29 cellular contexts compared by ENCODE assay signal in the genomic region with DNA sequence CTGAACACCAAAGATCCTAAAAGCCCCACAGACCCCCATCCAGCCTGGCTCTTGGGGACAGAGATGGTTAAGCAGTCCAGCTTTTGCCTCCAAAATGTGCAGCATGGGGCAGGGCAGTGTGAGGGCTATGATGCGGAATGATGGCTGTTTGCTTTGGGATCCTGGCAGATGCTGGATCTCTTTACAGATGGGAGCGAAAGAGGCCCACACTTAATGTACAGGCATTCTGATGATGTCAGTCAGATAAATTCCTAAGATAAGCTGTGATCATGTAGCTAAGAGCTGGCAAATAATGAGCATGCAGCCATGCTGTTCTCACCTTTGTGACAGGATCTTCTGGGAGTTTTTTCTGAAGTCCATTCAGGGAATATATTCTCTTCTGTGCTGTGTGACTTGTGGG. TPM values are rescaled to one million over a fixed set of nuclear protein-coding genes. Genes with fewer than 3 reads are reported as not detected.
DNase-seq lines count a peak whose midpoint lies in the region; ATAC-seq, FAIRE-seq and TF ChIP-seq lines count a peak whose summit lies in the region.
"Had no signal": no experiment of that assay in that cellular context is flagged by ENCODE, and none has a peak within 500 bp of the region (broad histone marks: within the 10 kb centered on the region; RNA-seq: fewer than 3 reads in every experiment).

No MANE protein-coding gene starts in this region.

- H3K14ac ChIP-seq in trophoblast cell (ENCODE audit: low read length), result no peak overlapping the region

- no peak for TF ChIP-seq RAD21 in SK-N-SH (IDR thresholded peaks at IDR 0.05; ENCODE audit: low read length)

- no peaks in the 10 kb centered on the region for H4K20me1 ChIP-seq in SK-N-SH (ENCODE audit: insufficient read depth)

- H3K79me1 ChIP-seq in trophoblast cell (ENCODE audit: low read length), result no peaks in the 10 kb centered on the region

- no peak overlapping the region for H2BK5ac ChIP-seq in trophoblast cell (ENCODE audit: low read depth, low read length, poor library complexity)

- no peaks in the 10 kb centered on the region for H3K79me2 ChIP-seq in SK-N-SH (ENCODE audit: insufficient read depth)
- no peaks in the 10 kb centered on the region for H3K79me2 ChIP-seq in trophoblast cell (ENCODE audit: control insufficient read depth, insufficient read depth, low read length, poor library complexity)

- no peak overlapping the region for H2BK120ac ChIP-seq in trophoblast cell (ENCODE audit: insufficient read depth, low read length, poor library complexity)

- no peak for FAIRE-seq in frontal cortex (lab: Jason Lieb, UNC)
- FAIRE-seq: GM18507 had no signal

- no peak overlapping the region for H3K18ac ChIP-seq in trophoblast cell (ENCODE audit: low read length)

- no peak overlapping the region for H4K12ac ChIP-seq in trophoblast cell (ENCODE audit: low read depth, low read length)

- H3K4ac ChIP-seq in trophoblast cell (ENCODE audit: low read depth, low read length), result no peak overlapping the region

- peaks cover 29 to 83% of the 10 kb centered on the region in 2 experiments for H3K36me3 ChIP-seq in SK-N-SH (replicated peaks in 1 of 2; ENCODE audit: control insufficient read depth in 1 of 2, insufficient read depth in 2 of 2, low read length in 1 of 2)
- peaks cover 40 to 62% of the 10 kb centered on the region in 2 experiments for H3K36me3 ChIP-seq in trophoblast cell (ENCODE audit: control insufficient read depth in 1 of 2, insufficient read depth in 2 of 2, low read length in 2 of 2)
- H3K36me3 ChIP-seq in right atrium auricular region, result peaks cover 95% of the 10 kb centered on the region
- H3K36me3 ChIP-seq: ovary had no signal

- peaks cover 0 to 13% of the 10 kb centered on the region in 2 experiments; a peak in 2 of 4 replicates for H3K4me1 ChIP-seq in SK-N-SH (ENCODE audit: control insufficient read depth in 1 of 2, insufficient read depth in 2 of 2, low read depth in 1 of 2, low read length in 1 of 2)
- peaks cover 0 to 2% of the 10 kb centered on the region in 2 experiments for H3K4me1 ChIP-seq in trophoblast cell (ENCODE audit: control insufficient read depth in 1 of 2, insufficient read depth in 2 of 2, low read length in 2 of 2)
- H3K4me1 ChIP-seq in right atrium auricular region, result peaks cover 0 to 35% of the 10 kb centered on the region in 2 donors
- H3K4me1 ChIP-seq: upper lobe of right lung had no signal

- CTCF ChIA-PET in SK-N-SH (lab: Yijun Ruan, JAX), result interaction anchor here (0.9 to 2.9 kb wide), 8 partner anchors 9 to 184 kb away, joined by 3 to 31 read pairs (median 6); no protein-coding TSS in a partner anchor

- no peak overlapping the region for H3K23ac ChIP-seq in trophoblast cell (ENCODE audit: low read length)

- no peak overlapping the region for H2AFZ ChIP-seq in SK-N-SH (ENCODE audit: low read depth)
- no peak overlapping the region for H2AFZ ChIP-seq in trophoblast cell (ENCODE audit: insufficient read depth, low read length, poor library complexity)

- no peak overlapping the region for H2BK12ac ChIP-seq in trophoblast cell (ENCODE audit: low read length)

- no peak for ATAC-seq in SK-N-SH treated with all-trans-retinoic acid at 6 μM for 48 hours
- ATAC-seq: foreskin keratinocyte, HCT116, mucosa of descending colon, upper lobe of right lung had no signal

- H3K27me3 ChIP-seq in SK-N-SH (ENCODE audit: insufficient read depth) (no peaks in the 10 kb centered on the region), trophoblast cell (ENCODE audit: insufficient read depth, low read length) (no peaks in the 10 kb centered on the region), right atrium auricular region (no peaks in the 10 kb centered on the region)
- H3K27me3 ChIP-seq: esophagus muscularis mucosa, foreskin keratinocyte, MG63, ovary, upper lobe of right lung had no signal

- DNase-seq in SK-N-SH (peak; percentile 53), DMS 273 (lab: John Stamatoyannopoulos, UW; ENCODE audit: unreplicated experiment) (peak; percentile 100), NCI-H82 treated with DMSO at 0.1 percent for 48 hours (lab: John Stamatoyannopoulos, UW; ENCODE audit: unreplicated experiment) (peak; percentile 57), trophoblast cell (peak; percentile 66 to 90), NCI-H128 (lab: John Stamatoyannopoulos, UW; ENCODE audit: unreplicated experiment) (no peak), frontal cortex (ENCODE audit: low spot score in 2 of 2) (no peak), right atrium auricular region (ENCODE audit: low spot score) (no peak)
- DNase-seq: 8988T; activated CD4-positive, alpha-beta T cell treated with anti-CD3 and anti-CD28 coated beads for 4 hours; CD8-positive, alpha-beta memory T cell; central memory CD4-positive, alpha-beta T cell; DMS53; foreskin keratinocyte; KG1; MG63; mucosa of descending colon; NCI-H1105 treated with DMSO at 0.1 percent for 48 hours; NCI-H2081; NCI-H774; ovary; retina; stimulated activated CD4-positive, alpha-beta T cell treated with anti-CD3 and anti-CD28 coated beads, Interleukin-2, amount 100 ng/mL, for 24 hours; upper lobe of right lung had no signal

- no peaks in the 10 kb centered on the region for H3K9me2 ChIP-seq in SK-N-SH

- POLR2A ChIA-PET in SK-N-SH (lab: Yijun Ruan, JAX), result no interaction called here

- TF ChIP-seq CTCF in SK-N-SH (IDR thresholded peaks at IDR 0.05) (no peak), right atrium auricular region (IDR thresholded peaks at IDR 0.05) (no peak)

- TF ChIP-seq EP300 in SK-N-SH (IDR thresholded peaks at IDR 0.05; ENCODE audit: borderline replicate concordance in 1 of 2, low read depth in 1 of 2, low read length in 1 of 2), result no peak

- H2AK5ac ChIP-seq in trophoblast cell (ENCODE audit: low read length), result no peak overlapping the region

- WGBS in SK-N-SH (ENCODE audit: low lambda C conversion rate), result 100% methylated on average over 1 of the region's 2 CpGs
- WGBS in trophoblast cell (ENCODE audit: extremely low coverage, insufficient coverage, insufficient read length), result no CpG with 5 or more reads among the region's 2 CpGs

- H3K4me3 ChIP-seq in SK-N-SH (ENCODE audit: low read depth in 2 of 2, low read length in 1 of 2) (no peak overlapping the region), trophoblast cell (ENCODE audit: low read depth, low read length) (no peak overlapping the region), right atrium auricular region (no peak overlapping the region)
- H3K4me3 ChIP-seq: esophagus muscularis mucosa, MG63, mucosa of descending colon, ovary, upper lobe of right lung had no signal

- no peak overlapping the region for H3K4me2 ChIP-seq in SK-N-SH
- no peak overlapping the region for H3K4me2 ChIP-seq in trophoblast cell (ENCODE audit: low read length)

- H3K9ac ChIP-seq in SK-N-SH (no peak overlapping the region), trophoblast cell (ENCODE audit: low read length) (no peak overlapping the region)

- H3F3A ChIP-seq in SK-N-SH (replicated peaks; ENCODE audit: insufficient read depth), result no peaks in the 10 kb centered on the region

- no peak overlapping the region for H4K91ac ChIP-seq in trophoblast cell (ENCODE audit: low read depth, low read length)

- H3K27ac ChIP-seq in SK-N-SH (ENCODE audit: low read depth in 2 of 2, low read length in 1 of 2) (peak overlapping the region in 1 of 2 experiments; percentile 25; a peak in 1 of 4 replicates), trophoblast cell (ENCODE audit: low read depth, low read length) (no peak overlapping the region), right atrium auricular region (no peak overlapping the region)
- H3K27ac ChIP-seq: foreskin keratinocyte, ovary, RWPE1, upper lobe of right lung had no signal

- no peaks in the 10 kb centered on the region for H3K9me3 ChIP-seq in SK-N-SH
- no peaks in the 10 kb centered on the region for H3K9me3 ChIP-seq in trophoblast cell (ENCODE audit: insufficient read depth, low read depth, low read length)
- no peaks in the 10 kb centered on the region for H3K9me3 ChIP-seq in right atrium auricular region
- H3K9me3 ChIP-seq: esophagus muscularis mucosa, MG63, mucosa of descending colon, ovary, upper lobe of right lung had no signal

- H4K8ac ChIP-seq in trophoblast cell (ENCODE audit: low read depth, low read length), result no peak overlapping the region

TF ChIP-seq in SK-N-SH, 30 proteins besides CTCF, POLR2A, EP300 and RAD21 (continues in another document):
- TF ChIP-seq MEF2A (IDR thresholded peaks at IDR 0.05; ENCODE audit: borderline replicate concordance, low read depth), result no peak

TF ChIP-seq in SK-N-SH treated with all-trans-retinoic acid at 6 μM for 48 hours, 23 proteins besides CTCF, POLR2A, EP300 and RAD21 (continues in another document):
- TF ChIP-seq, protein P1, sequence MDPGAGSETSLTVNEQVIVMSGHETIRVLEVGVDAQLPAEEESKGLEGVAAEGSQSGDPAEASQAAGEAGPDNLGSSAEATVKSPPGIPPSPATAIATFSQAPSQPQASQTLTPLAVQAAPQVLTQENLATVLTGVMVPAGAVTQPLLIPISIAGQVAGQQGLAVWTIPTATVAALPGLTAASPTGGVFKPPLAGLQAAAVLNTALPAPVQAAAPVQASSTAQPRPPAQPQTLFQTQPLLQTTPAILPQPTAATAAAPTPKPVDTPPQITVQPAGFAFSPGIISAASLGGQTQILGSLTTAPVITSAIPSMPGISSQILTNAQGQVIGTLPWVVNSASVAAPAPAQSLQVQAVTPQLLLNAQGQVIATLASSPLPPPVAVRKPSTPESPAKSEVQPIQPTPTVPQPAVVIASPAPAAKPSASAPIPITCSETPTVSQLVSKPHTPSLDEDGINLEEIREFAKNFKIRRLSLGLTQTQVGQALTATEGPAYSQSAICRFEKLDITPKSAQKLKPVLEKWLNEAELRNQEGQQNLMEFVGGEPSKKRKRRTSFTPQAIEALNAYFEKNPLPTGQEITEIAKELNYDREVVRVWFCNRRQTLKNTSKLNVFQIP (CRISPR knock-in tag; IDR thresholded peaks at IDR 0.05; ENCODE audit: borderline replicate concordance, low read depth), result no peak

RNA-seq across cellular contexts. Expression of a gene that starts 17.6 kb away (rescaled TPM):
- 0.05 and 0.15 TPM in 2 replicates for polyA plus RNA-seq in SK-N-SH (2012; rRNA removed)
- polyA plus RNA-seq in SK-N-SH (2012; cell fraction: cytosol; rRNA removed), result 0.03 and 0.05 TPM in 2 replicates
- 0.43 and 0.44 TPM in 2 replicates for polyA plus RNA-seq in SK-N-SH (2012; cell fraction: nucleus; rRNA removed)
- 0.88 and 0.99 TPM in 2 replicates for polyA plus RNA-seq in trophoblast cell (2013)
- total RNA-seq in frontal cortex (1.2 TPM), right atrium auricular region (1 to 10 TPM; 1.0 to 1.7 TPM)
- total RNA-seq: foreskin keratinocyte, lung microvascular endothelial cell had no signal
- polyA plus RNA-seq: CD8-positive, alpha-beta memory T cell had no signal

Comparison
In these comparisons a context has a peak if more than half of its experiments do, and no peak if none do; other contexts are left out.
1. DNase-seq: peak in SK-N-SH (single experiment), DMS 273 (single experiment), NCI-H82 treated with DMSO at 0.1 percent for 48 hours (single experiment) and trophoblast cell (2 of 2); none in NCI-H128 (single experiment), frontal cortex (0 of 2) and right atrium auricular region (single experiment).